Comparison of ENCODE assay signal across 19 cellular contexts in the genomic region with DNA sequence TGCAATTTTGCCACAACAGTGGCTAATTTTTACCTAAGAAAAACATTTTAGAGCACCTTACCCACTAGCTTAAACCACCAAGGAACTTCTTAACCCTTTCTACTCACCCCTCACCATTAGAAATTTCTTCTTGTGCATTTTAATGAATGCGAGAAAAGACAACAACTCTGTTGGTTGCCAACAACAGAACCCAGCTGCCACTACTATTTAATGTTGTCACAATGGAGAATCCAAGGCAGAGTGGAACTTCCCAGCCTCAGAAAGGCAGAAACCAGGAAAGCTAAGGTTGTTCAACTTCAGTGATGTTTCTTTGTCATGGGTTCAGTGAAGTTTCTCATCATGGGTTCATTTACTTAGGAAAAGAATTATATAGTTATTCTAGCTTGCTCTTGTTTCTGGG.
"Had no signal": no experiment of that assay in that cellular context is flagged by ENCODE, and none has a peak within 500 bp of the region (broad histone marks: within the 10 kb centered on the region; RNA-seq: fewer than 3 reads in every experiment).

No MANE protein-coding gene starts in this region.

- H3K4me1 ChIP-seq: esophagus squamous epithelium, gastroesophageal sphincter, right atrium auricular region, sigmoid colon, stomach, transverse colon had no signal

- H3K9me3 ChIP-seq: esophagus squamous epithelium, gastroesophageal sphincter, right atrium auricular region, sigmoid colon, stomach, thoracic aorta, transverse colon had no signal

- DNase-seq: dorsolateral prefrontal cortex; effector memory CD8-positive, alpha-beta T cell; esophagus squamous epithelium; foreskin fibroblast; glutamatergic neuron; kidney glomerular epithelial cell; naive thymus-derived CD4-positive, alpha-beta T cell; nephron progenitor cell; sigmoid colon; stimulated activated CD4-positive, alpha-beta T cell treated with anti-CD3 and anti-CD28 coated beads, Interleukin-2, amount 100 ng/mL, for 24 hours; stimulated activated naive CD4-positive, alpha-beta T cell; stomach; substantia nigra; transverse colon had no signal

- H3K4me3 ChIP-seq: coronary artery, dorsolateral prefrontal cortex, esophagus squamous epithelium, gastroesophageal sphincter, right atrium auricular region, sigmoid colon, skin epidermis, stomach, thoracic aorta, transverse colon had no signal

- H3K27ac ChIP-seq: coronary artery, dorsolateral prefrontal cortex, esophagus squamous epithelium, gastroesophageal sphincter, right atrium auricular region, sigmoid colon, skin epidermis, stomach, thoracic aorta, transverse colon had no signal

- H3K36me3 ChIP-seq: esophagus squamous epithelium, gastroesophageal sphincter, right atrium auricular region, sigmoid colon, stomach, thoracic aorta, transverse colon had no signal

- H3K27me3 ChIP-seq: dorsolateral prefrontal cortex, esophagus squamous epithelium, gastroesophageal sphincter, right atrium auricular region, sigmoid colon, stomach had no signal

- ATAC-seq: effector memory CD8-positive, alpha-beta T cell; gastroesophageal sphincter; naive thymus-derived CD4-positive, alpha-beta T cell had no signal
